ENCODE assay signal across 18 cellular contexts in genomic region chr10:88165849-88166271, GRCh38.
DNase-seq lines count a peak whose midpoint lies in the region; ATAC-seq, FAIRE-seq and TF ChIP-seq lines count a peak whose summit lies in the region.
"Had no signal": no experiment of that assay in that cellular context is flagged by ENCODE, and none has a peak within 500 bp of the region (broad histone marks: within the 10 kb centered on the region; RNA-seq: fewer than 3 reads in every experiment).

No MANE protein-coding gene starts in this region.

- H3K36me3 ChIP-seq in astrocyte (ENCODE audit: insufficient read depth, low read length) (no peaks in the 10 kb centered on the region), hepatocyte (replicated peaks; ENCODE audit: insufficient read depth, low read depth) (no peaks in the 10 kb centered on the region), thoracic aorta (no peaks in the 10 kb centered on the region)
- H3K36me3 ChIP-seq: upper lobe of right lung had no signal

- H3K9me2 ChIP-seq in hepatocyte (replicated peaks; ENCODE audit: insufficient read depth), result no peaks in the 10 kb centered on the region

- H3K36me3 Mint-ChIP-seq in T-helper 1 cell treated with Interleukin-12 subunit alpha and Interleukin-12 subunit beta and Interleukin-4 antibody, amounts not matched to agents 30 μg/mL and 1 μg/mL, for 36 hours (ENCODE audit: low read depth), result peaks cover 10% of the 10 kb centered on the region
- no peaks in the 10 kb centered on the region for H3K36me3 Mint-ChIP-seq in astrocyte (ENCODE audit: low read depth, unreplicated experiment)
- peaks cover 4% of the 10 kb centered on the region for H3K36me3 Mint-ChIP-seq in activated T-helper 2 cell treated with anti-CD3 and anti-CD28 coated beads, Interferon-gamma antibody, Interleukin-2, Interleukin-4, amounts not matched to agents 10 μg/mL and 5 μg/mL and 100 μg/mL, durations not matched to agents 14 hours and 24 hours and 36 hours (ENCODE audit: low read depth)

- intact Hi-C loops in activated T-helper 2 cell treated with anti-CD3 and anti-CD28 coated beads, Interferon-gamma antibody, Interleukin-2, Interleukin-4, amounts not matched to agents 10 μg/mL and 5 μg/mL and 100 μg/mL, durations not matched to agents 14 hours and 24 hours and 36 hours (cut with micrococcal nuclease), result no loop called here

- H3K27ac ChIP-seq in astrocyte (ENCODE audit: low read depth, low read length) (peak overlapping the region; percentile 24), hepatocyte (peak overlapping the region; percentile 55), thoracic aorta (peak overlapping the region; percentile 37 to 51)
- H3K27ac ChIP-seq: 22Rv1, upper lobe of right lung had no signal

- peak overlapping the region; percentile 55 for H3K4me2 ChIP-seq in astrocyte (ENCODE audit: low read length)
- no peak overlapping the region for H3K4me2 ChIP-seq in hepatocyte

- H3K27me3 ChIP-seq in astrocyte (ENCODE audit: insufficient read depth, low read length), result no peaks in the 10 kb centered on the region
- H3K27me3 ChIP-seq in hepatocyte, result no peaks in the 10 kb centered on the region
- no peaks in the 10 kb centered on the region for H3K27me3 ChIP-seq in thoracic aorta (replicated peaks; ENCODE audit: insufficient read depth)
- H3K27me3 ChIP-seq: upper lobe of right lung had no signal

- no peaks in the 10 kb centered on the region for H4K20me1 ChIP-seq in astrocyte (ENCODE audit: insufficient read depth, low read length)
- H4K20me1 ChIP-seq in hepatocyte (ENCODE audit: insufficient read depth, poor library complexity, severe bottlenecking), result no peaks in the 10 kb centered on the region

- 69% methylated on average over 7 of the region's 7 CpGs for WGBS in hepatocyte (ENCODE audit: low lambda C conversion rate, missing lambda C conversion rate)

- H3K27ac Mint-ChIP-seq in T-helper 1 cell treated with Interleukin-12 subunit alpha and Interleukin-12 subunit beta and Interleukin-4 antibody, amounts not matched to agents 30 μg/mL and 1 μg/mL, for 36 hours, result peak overlapping the region; percentile 11
- H3K27ac Mint-ChIP-seq in astrocyte (ENCODE audit: unreplicated experiment), result no peak overlapping the region
- no peak overlapping the region for H3K27ac Mint-ChIP-seq in activated T-helper 2 cell treated with anti-CD3 and anti-CD28 coated beads, Interferon-gamma antibody, Interleukin-2, Interleukin-4, amounts not matched to agents 10 μg/mL and 5 μg/mL and 100 μg/mL, durations not matched to agents 14 hours and 24 hours and 36 hours
- H3K27ac Mint-ChIP-seq: activated CD8-positive, alpha-beta T cell treated with anti-CD3 and anti-CD28 coated beads, Interleukin-2, amount 10 ng/mL, durations not matched to agents 7 days and 5 days had no signal

- H3K4me1 ChIP-seq in astrocyte (ENCODE audit: insufficient read depth, low read length) (peaks cover 19% of the 10 kb centered on the region), hepatocyte (ENCODE audit: insufficient read depth) (peaks cover 7% of the 10 kb centered on the region), thoracic aorta (ENCODE audit: control insufficient read depth in 1 of 2, low read depth in 2 of 2) (peaks cover 9 to 26% of the 10 kb centered on the region in 2 donors)
- H3K4me1 ChIP-seq: Caco-2, upper lobe of right lung had no signal

- H3K4me3 Mint-ChIP-seq in T-helper 1 cell treated with Interleukin-12 subunit alpha and Interleukin-12 subunit beta and Interleukin-4 antibody, amounts not matched to agents 30 μg/mL and 1 μg/mL, for 36 hours, result no peak overlapping the region
- H3K4me3 Mint-ChIP-seq in astrocyte (ENCODE audit: unreplicated experiment), result no peak overlapping the region
- H3K4me3 Mint-ChIP-seq in activated T-helper 2 cell treated with anti-CD3 and anti-CD28 coated beads, Interferon-gamma antibody, Interleukin-2, Interleukin-4, amounts not matched to agents 10 μg/mL and 5 μg/mL and 100 μg/mL, durations not matched to agents 14 hours and 24 hours and 36 hours (ENCODE audit: low read depth), result no peak overlapping the region
- H3K4me3 Mint-ChIP-seq: activated CD8-positive, alpha-beta T cell treated with anti-CD3 and anti-CD28 coated beads, Interleukin-2, amount 10 ng/mL, durations not matched to agents 7 days and 5 days; naive B cell had no signal

- H2AFZ ChIP-seq in astrocyte (ENCODE audit: low read depth, low read length), result peak overlapping the region; percentile 39
- H2AFZ ChIP-seq in hepatocyte, result no peak overlapping the region

- peak overlapping the region; percentile 14 for H3K9ac ChIP-seq in astrocyte (ENCODE audit: low read length)

- H3K4me3 ChIP-seq in astrocyte (ENCODE audit: insufficient read depth, low read depth, low read length) (no peak overlapping the region), hepatocyte (no peak overlapping the region), thoracic aorta (peak overlapping the region; percentile 30)
- H3K4me3 ChIP-seq: upper lobe of right lung had no signal

- H3K9me3 ChIP-seq in astrocyte (ENCODE audit: insufficient read depth, low read depth, low read length) (no peaks in the 10 kb centered on the region), hepatocyte (ENCODE audit: low read depth) (no peaks in the 10 kb centered on the region), thoracic aorta (no peaks in the 10 kb centered on the region)
- H3K9me3 ChIP-seq: Caco-2, upper lobe of right lung had no signal

- DNase-seq in T-helper 1 cell (no peak), astrocyte (ENCODE audit: low read depth) (peak; percentile 79), hepatocyte (ENCODE audit: low spot score) (no peak), thoracic aorta (ENCODE audit: low spot score) (no peak), omental fat pad (ENCODE audit: low spot score) (no peak)
- DNase-seq in stimulated activated CD4-positive, alpha-beta T cell treated with anti-CD3 and anti-CD28 coated beads, Interleukin-12 subunit alpha, Interleukin-12 subunit beta, amount 100 ng/mL, for 4 hours, result no peak
- no peak for DNase-seq in activated T-helper 2 cell treated with anti-CD3 and anti-CD28 coated beads, Interferon-gamma antibody, Interleukin-2, Interleukin-4, amounts not matched to agents 10 μg/mL and 5 μg/mL and 100 μg/mL, durations not matched to agents 14 hours and 24 hours and 36 hours (ENCODE audit: low spot score)
- DNase-seq: activated CD8-positive, alpha-beta T cell treated with anti-CD3 and anti-CD28 coated beads, Interleukin-2, amount 10 ng/mL, durations not matched to agents 7 days and 5 days; activated naive CD4-positive, alpha-beta T cell; Caco-2; central memory CD4-positive, alpha-beta T cell; left colon; naive B cell; NCI-H2171; stimulated activated CD4-positive, alpha-beta T cell treated with anti-CD3 and anti-CD28 coated beads, Interleukin-4, amount 100 ng/mL, for 24 hours; upper lobe of right lung had no signal

- H3K9me3 Mint-ChIP-seq in T-helper 1 cell treated with Interleukin-12 subunit alpha and Interleukin-12 subunit beta and Interleukin-4 antibody, amounts not matched to agents 30 μg/mL and 1 μg/mL, for 36 hours, result peaks cover 20% of the 10 kb centered on the region
- peaks cover 5% of the 10 kb centered on the region for H3K9me3 Mint-ChIP-seq in astrocyte (ENCODE audit: unreplicated experiment)
- H3K9me3 Mint-ChIP-seq in activated T-helper 2 cell treated with anti-CD3 and anti-CD28 coated beads, Interferon-gamma antibody, Interleukin-2, Interleukin-4, amounts not matched to agents 10 μg/mL and 5 μg/mL and 100 μg/mL, durations not matched to agents 14 hours and 24 hours and 36 hours, result peaks cover 23% of the 10 kb centered on the region

- peak; percentile 96 for FAIRE-seq in astrocyte (lab: Jason Lieb, UNC)

- no peak for TF ChIP-seq CTCF in astrocyte (IDR thresholded peaks at IDR 0.05; ENCODE audit: insufficient read depth, low read depth, low read length)
- TF ChIP-seq CTCF in hepatocyte (IDR thresholded peaks at IDR 0.05; ENCODE audit: poor library complexity), result no peak
- TF ChIP-seq CTCF in thoracic aorta (IDR thresholded peaks at IDR 0.05), result no peak
- no peak for TF ChIP-seq CTCF in omental fat pad (IDR thresholded peaks at IDR 0.05)

- H3K4me1 Mint-ChIP-seq in T-helper 1 cell treated with Interleukin-12 subunit alpha and Interleukin-12 subunit beta and Interleukin-4 antibody, amounts not matched to agents 30 μg/mL and 1 μg/mL, for 36 hours (ENCODE audit: low read depth), result peaks cover 23% of the 10 kb centered on the region
- H3K4me1 Mint-ChIP-seq in astrocyte (ENCODE audit: low read depth, unreplicated experiment), result peaks cover 26% of the 10 kb centered on the region
- peaks cover 33% of the 10 kb centered on the region for H3K4me1 Mint-ChIP-seq in activated T-helper 2 cell treated with anti-CD3 and anti-CD28 coated beads, Interferon-gamma antibody, Interleukin-2, Interleukin-4, amounts not matched to agents 10 μg/mL and 5 μg/mL and 100 μg/mL, durations not matched to agents 14 hours and 24 hours and 36 hours (ENCODE audit: low read depth)

- no peaks in the 10 kb centered on the region for H3K27me3 Mint-ChIP-seq in T-helper 1 cell treated with Interleukin-12 subunit alpha and Interleukin-12 subunit beta and Interleukin-4 antibody, amounts not matched to agents 30 μg/mL and 1 μg/mL, for 36 hours (ENCODE audit: low read depth)
- H3K27me3 Mint-ChIP-seq in astrocyte (ENCODE audit: low read depth, unreplicated experiment), result no peaks in the 10 kb centered on the region
- H3K27me3 Mint-ChIP-seq in activated T-helper 2 cell treated with anti-CD3 and anti-CD28 coated beads, Interferon-gamma antibody, Interleukin-2, Interleukin-4, amounts not matched to agents 10 μg/mL and 5 μg/mL and 100 μg/mL, durations not matched to agents 14 hours and 24 hours and 36 hours (ENCODE audit: low read depth), result peaks cover 1% of the 10 kb centered on the region
- H3K27me3 Mint-ChIP-seq: naive B cell had no signal

- no peaks in the 10 kb centered on the region for H3K79me2 ChIP-seq in astrocyte (ENCODE audit: insufficient read depth, low read length)
- no peaks in the 10 kb centered on the region for H3K79me2 ChIP-seq in hepatocyte

- ATAC-seq in thoracic aorta (ENCODE audit: insufficient number of reproducible peaks, low FRiP score, low read depth) (peak; percentile 88), omental fat pad (ENCODE audit: low FRiP score) (no peak)
- ATAC-seq: activated CD8-positive, alpha-beta T cell treated with anti-CD3 and anti-CD28 coated beads, Interleukin-2, amount 10 ng/mL, durations not matched to agents 7 days and 5 days; left colon; upper lobe of right lung had no signal
